Comparison of ENCODE assay signal across 8 cellular contexts in the genomic region with DNA sequence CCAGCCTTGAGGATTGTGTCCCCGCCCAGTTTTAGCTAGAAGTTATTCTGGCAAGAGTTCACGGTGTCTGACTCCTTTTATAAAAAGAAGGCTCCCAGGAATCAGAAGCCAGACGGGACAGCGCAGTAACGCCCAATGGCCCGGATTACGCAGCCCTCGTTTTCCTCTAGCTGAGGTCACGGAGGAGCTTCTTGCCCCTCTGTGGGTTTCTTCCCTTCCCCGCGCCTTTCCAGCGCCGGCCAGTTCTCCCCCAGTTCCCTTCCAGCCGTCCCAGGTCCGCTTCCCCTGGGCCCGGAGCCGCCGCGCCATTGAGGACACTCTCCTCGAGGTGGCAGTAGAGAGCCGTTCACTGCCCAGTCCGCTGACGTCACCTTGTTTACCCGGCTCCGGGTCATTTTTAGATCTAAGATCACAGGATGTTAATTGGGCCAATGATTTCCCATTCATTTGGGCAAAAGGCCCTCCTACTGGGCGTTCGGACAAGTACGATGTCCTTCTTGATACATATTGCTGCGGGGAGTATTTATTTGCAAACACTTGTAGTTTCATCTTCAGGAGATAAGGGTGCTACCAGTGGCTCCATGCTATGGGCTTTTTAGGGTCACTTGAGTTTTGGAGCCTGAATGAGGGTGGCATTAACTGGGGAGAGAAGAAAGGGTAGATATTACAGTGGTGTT.
DNase-seq lines count a peak whose midpoint lies in the region; ATAC-seq and TF ChIP-seq lines count a peak whose summit lies in the region.

No MANE protein-coding gene starts in this region.

- H3K36me3 Mint-ChIP-seq in T-helper 1 cell treated with Interleukin-12 subunit alpha and Interleukin-12 subunit beta and Interleukin-4 antibody, amounts not matched to agents 30 μg/mL and 1 μg/mL, for 36 hours (ENCODE audit: low read depth), result no peaks in the 10 kb centered on the region
- H3K36me3 Mint-ChIP-seq in type B pancreatic cell, result no peaks in the 10 kb centered on the region

- no peaks in the 10 kb centered on the region for H3K9me3 Mint-ChIP-seq in T-helper 1 cell treated with Interleukin-12 subunit alpha and Interleukin-12 subunit beta and Interleukin-4 antibody, amounts not matched to agents 30 μg/mL and 1 μg/mL, for 36 hours
- H3K9me3 Mint-ChIP-seq in type B pancreatic cell, result no peaks in the 10 kb centered on the region

- no peaks in the 10 kb centered on the region for H3K27me3 Mint-ChIP-seq in T-helper 1 cell treated with Interleukin-12 subunit alpha and Interleukin-12 subunit beta and Interleukin-4 antibody, amounts not matched to agents 30 μg/mL and 1 μg/mL, for 36 hours (ENCODE audit: low read depth)
- peaks cover 4% of the 10 kb centered on the region for H3K27me3 Mint-ChIP-seq in type B pancreatic cell

- ATAC-seq in HG02623 (IDR thresholded peaks at IDR 0.05; ENCODE audit: unreplicated experiment), result peak; percentile 76
- ATAC-seq in left cardiac atrium, result peak; percentile 90 to 98

- peak overlapping the region; percentile 76 for H3K4me3 Mint-ChIP-seq in T-helper 1 cell treated with Interleukin-12 subunit alpha and Interleukin-12 subunit beta and Interleukin-4 antibody, amounts not matched to agents 30 μg/mL and 1 μg/mL, for 36 hours
- peak overlapping the region; percentile 82 for H3K4me3 Mint-ChIP-seq in type B pancreatic cell

- TF ChIP-seq CTCF in type B pancreatic cell (conservative IDR thresholded peaks at IDR 0.05), result peak; percentile 97

- H3K4me1 Mint-ChIP-seq in T-helper 1 cell treated with Interleukin-12 subunit alpha and Interleukin-12 subunit beta and Interleukin-4 antibody, amounts not matched to agents 30 μg/mL and 1 μg/mL, for 36 hours (ENCODE audit: low read depth), result peaks cover 20% of the 10 kb centered on the region
- peaks cover 24% of the 10 kb centered on the region for H3K4me1 Mint-ChIP-seq in type B pancreatic cell (ENCODE audit: unreplicated experiment)

- intact Hi-C loops in left cardiac atrium (cut with DNase I) (loop anchor here in 1 of 2 donors (5.0 to 10.0 kb wide), 3 partner anchors 85 to 208 kb away; no protein-coding TSS in a partner anchor), posterior vena cava (cut with DNase I) (loop anchor here in 1 of 2 donors (5.0 to 10.0 kb wide), 2 partner anchors 78 to 205 kb away; a partner anchor contains a TSS)

- peak overlapping the region; percentile 85 for H3K27ac Mint-ChIP-seq in T-helper 1 cell treated with Interleukin-12 subunit alpha and Interleukin-12 subunit beta and Interleukin-4 antibody, amounts not matched to agents 30 μg/mL and 1 μg/mL, for 36 hours
- H3K27ac Mint-ChIP-seq in type B pancreatic cell, result peak overlapping the region; percentile 63

- peak; percentile 20 for DNase-seq in GM04503 (ENCODE audit: low read depth)
- DNase-seq in NCI-H1436 (lab: John Stamatoyannopoulos, UW), result peak; percentile 69
- DNase-seq in amniotic stem cell (lab: John Stamatoyannopoulos, UW), result peak; percentile 53
- DNase-seq in left cardiac atrium, result peak; percentile 88
- peak; percentile 96 for DNase-seq in posterior vena cava (ENCODE audit: low spot score)
- DNase-seq in type B pancreatic cell (ENCODE audit: extremely low spot score, unreplicated experiment), result peak; percentile 88

Comparison
In these comparisons a context has a peak if more than half of its experiments do, and no peak if none do; other contexts are left out.
1. Peak in every context shown above with its lines: DNase-seq and ATAC-seq.
2. DNase-seq: peak in every context shown above with its lines; median percentile 96 in posterior vena cava; 88 in left cardiac atrium; 88 in type B pancreatic cell; 69 in NCI-H1436; 53 in amniotic stem cell; 20 in GM04503.